ENCODE assay signal across 8 cellular contexts in genomic region chr1:44985747-44986359, GRCh38. TPM values are rescaled to one million over a fixed set of nuclear protein-coding genes. Genes with fewer than 3 reads are reported as not detected.
DNase-seq lines count a peak whose midpoint lies in the region; ATAC-seq, FAIRE-seq and TF ChIP-seq lines count a peak whose summit lies in the region.

No MANE protein-coding gene starts in this region.

- no peak for TF ChIP-seq CTCF in body of pancreas (IDR thresholded peaks at IDR 0.05)
- TF ChIP-seq CTCF in lung (IDR thresholded peaks at IDR 0.05; ENCODE audit: control extremely low read depth, extremely low read depth) = no peak

- H3K27me3 ChIP-seq in body of pancreas (no peaks in the 10 kb centered on the region), lung (ENCODE audit: control insufficient read depth, insufficient read depth) (no peaks in the 10 kb centered on the region)

- 3% methylated on average over 14 to 19 of the region's 19 CpGs for WGBS in body of pancreas, 2 donors
- 6 to 13% methylated on average over 19 of the region's 19 CpGs for WGBS in lung, 2 donors

- H3K4me1 ChIP-seq in body of pancreas (peaks cover 13% of the 10 kb centered on the region), lung (ENCODE audit: control insufficient read depth in 2 of 2, insufficient read depth in 2 of 2, low read length in 2 of 2) (peaks cover 2 to 6% of the 10 kb centered on the region in 2 donors)

- no peaks in the 10 kb centered on the region for H3K9me3 ChIP-seq in body of pancreas
- no peaks in the 10 kb centered on the region for H3K9me3 ChIP-seq in lung (ENCODE audit: control insufficient read depth in 2 of 2, insufficient read depth in 1 of 2, low read length in 1 of 2)

- ATAC-seq in HG03460 (IDR thresholded peaks at IDR 0.05; ENCODE audit: unreplicated experiment) (peak; percentile 12), body of pancreas (peak; percentile 2), lung (ENCODE audit: insufficient read depth, low FRiP score) (no peak)

- peaks cover 0 to under 1% of the 10 kb centered on the region in 2 donors for H3K36me3 ChIP-seq in body of pancreas (replicated peaks in 1 of 2; ENCODE audit: insufficient read depth in 1 of 2, low read depth in 2 of 2)
- H3K36me3 ChIP-seq in lung (ENCODE audit: control insufficient read depth in 2 of 2, insufficient read depth in 2 of 2, low read length in 2 of 2) = peaks cover 1 to 2% of the 10 kb centered on the region in 2 donors

- TF ChIP-seq POLR2A in body of pancreas (IDR thresholded peaks at IDR 0.05) = no peak

- no peak for FAIRE-seq in urothelium cell line (lab: Jason Lieb, UNC)

- DNase-seq in DMS53 (lab: John Stamatoyannopoulos, UW) (peak; percentile 34), DMS53 treated with DMSO at 0.1 percent for 48 hours (lab: John Stamatoyannopoulos, UW; ENCODE audit: unreplicated experiment) (no peak), body of pancreas (no peak), lung (ENCODE audit: low spot score) (no peak), NCI-H345 treated with DMSO at 0.1 percent for 48 hours (lab: John Stamatoyannopoulos, UW; ENCODE audit: unreplicated experiment) (no peak), urothelium cell line (ENCODE audit: low spot score) (no peak), medulla oblongata (ENCODE audit: extremely low spot score) (no peak)

- peak overlapping the region in 3 of 4 donors; percentile 53 to 80 (median 63) for H3K27ac ChIP-seq in body of pancreas
- H3K27ac ChIP-seq in lung (ENCODE audit: low read depth in 1 of 2, low read length in 1 of 2) = peak overlapping the region; percentile 67 to 81

- peak overlapping the region; percentile 38 to 46 for H3K4me3 ChIP-seq in body of pancreas
- peak overlapping the region; percentile 80 for H3K4me3 ChIP-seq in lung

- intact Hi-C loops in body of pancreas (cut with DNase I) = no loop called here

RNA-seq across cellular contexts. Expression of gene EIF2B3, which starts 0.5 kb away (rescaled TPM):
- total RNA-seq in body of pancreas (10 to 100 TPM; 13.0 to 33.9 TPM), lung (10 to 100 TPM; 18.8 to 26.1 TPM)
- polyA plus RNA-seq in lung = 10 to 100 TPM; 14.9 to 25.0 TPM

RNA-seq across cellular contexts. Expression of gene HECTD3, which starts 25.3 kb away (rescaled TPM):
- total RNA-seq in body of pancreas (10 to 100 TPM; 42.3 to 51.4 TPM), lung (10 to 100 TPM; 21.9 to 46.7 TPM)
- 10 to 100 TPM; 26.2 to 35.9 TPM for polyA plus RNA-seq in lung

RNA-seq across cellular contexts. Expression of gene UROD, which starts 26.2 kb away (rescaled TPM):
- total RNA-seq in body of pancreas (10 to 100 TPM; 32.2 to 39.6 TPM), lung (10 to 100 TPM; 65.8 to 71.6 TPM)
- polyA plus RNA-seq in lung = 10 to 100 TPM; 82.4 to 85.9 TPM
